ENCODE assay signal across 19 cellular contexts in the genomic region with DNA sequence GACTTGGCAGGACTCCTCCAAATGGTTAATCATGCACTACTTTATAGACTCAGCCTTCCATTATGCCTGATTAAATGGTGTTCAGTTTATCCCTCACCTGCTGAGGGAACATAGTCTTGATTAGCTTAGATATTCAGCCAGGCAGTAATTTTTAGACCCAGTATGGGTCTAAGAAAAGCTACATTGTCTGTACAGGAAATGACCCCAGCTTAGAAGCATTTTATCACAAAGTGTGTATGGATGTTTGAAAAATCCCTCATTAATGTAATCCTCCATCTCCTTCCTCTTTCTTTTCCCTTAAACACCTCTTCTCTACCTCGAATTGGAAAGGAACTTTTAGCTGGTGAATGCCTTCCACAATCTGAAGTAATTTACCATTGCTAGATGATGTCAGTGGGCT.
"Had no signal": no experiment of that assay in that cellular context is flagged by ENCODE, and none has a peak within 500 bp of the region (broad histone marks: within the 10 kb centered on the region; RNA-seq: fewer than 3 reads in every experiment).

No MANE protein-coding gene starts in this region.

- H3K27me3 ChIP-seq: esophagus muscularis mucosa, gastrocnemius medialis, heart right ventricle, neutrophil, right atrium auricular region had no signal

- H3K9me3 ChIP-seq: gastrocnemius medialis, mucosa of descending colon, neutrophil had no signal

- H3K4me3 ChIP-seq: esophagus muscularis mucosa, gastrocnemius medialis, heart right ventricle, mucosa of descending colon, right atrium auricular region had no signal

- H3K27ac ChIP-seq: epithelial cell of prostate, esophagus muscularis mucosa, gastrocnemius medialis, heart right ventricle, neutrophil, right atrium auricular region had no signal

- DNase-seq: cortex of kidney; effector memory CD4-positive, alpha-beta T cell; gastrocnemius medialis; heart right ventricle; hypothalamus; kidney glomerular epithelial cell; mucosa of descending colon; naive thymus-derived CD8-positive, alpha-beta T cell; posterior cingulate gyrus; small intestine; stimulated activated CD4-positive, alpha-beta T cell treated with anti-CD3 and anti-CD28 coated beads, Interleukin-2, amount 100 ng/mL, for 48 hours; stimulated activated naive CD4-positive, alpha-beta T cell treated with Interleukin-2 at 50 U/mL for 16 hours; trophoblast cell had no signal

- H3K36me3 ChIP-seq: esophagus muscularis mucosa, gastrocnemius medialis, heart right ventricle, neutrophil, right atrium auricular region had no signal

- H3K4me1 ChIP-seq: esophagus muscularis mucosa, gastrocnemius medialis, heart right ventricle, right atrium auricular region had no signal

- ATAC-seq: gastrocnemius medialis; heart right ventricle; mucosa of descending colon; naive thymus-derived CD8-positive, alpha-beta T cell had no signal

- FAIRE-seq: endometrium, islet of Langerhans, small intestine had no signal
